In genomic region chr1:107972367-107972766, GRCh38 we compare ENCODE assay signal across 18 cellular contexts. TPM values are rescaled to one million over a fixed set of nuclear protein-coding genes. Genes with fewer than 3 reads are reported as not detected.
DNase-seq lines count a peak whose midpoint lies in the region; ATAC-seq and TF ChIP-seq lines count a peak whose summit lies in the region.
"Had no signal": no experiment of that assay in that cellular context is flagged by ENCODE, and none has a peak within 500 bp of the region (broad histone marks: within the 10 kb centered on the region; RNA-seq: fewer than 3 reads in every experiment).

No MANE protein-coding gene starts in this region.

- H3K27ac Mint-ChIP-seq in glutamatergic neuron (ENCODE audit: unreplicated experiment) = peak overlapping the region; percentile 29
- no peak overlapping the region for H3K27ac Mint-ChIP-seq in T-helper 2 cell treated with Interferon-gamma antibody and Interleukin-4, amounts not matched to agents 5 μg/mL and 100 μg/mL, for 36 hours
- H3K27ac Mint-ChIP-seq: CD14-positive monocyte; CD4-positive, alpha-beta T cell; CD8-positive, alpha-beta memory T cell had no signal

- TF ChIP-seq CTCF in glutamatergic neuron (IDR thresholded peaks at IDR 0.05; ENCODE audit: partially characterized antibody, unreplicated experiment) = no peak

- no peak for ATAC-seq in GM21786 (IDR thresholded peaks at IDR 0.05; ENCODE audit: unreplicated experiment)
- ATAC-seq: A549 had no signal

- DNase-seq in NCI-H2171 treated with DMSO at 0.1 percent for 48 hours (lab: John Stamatoyannopoulos, UW) = peak; percentile 27
- DNase-seq in NCI-H2171 (lab: John Stamatoyannopoulos, UW) = no peak
- DNase-seq in NCI-H446 treated with DMSO at 0.1 percent for 48 hours (lab: John Stamatoyannopoulos, UW) = peak; percentile 71
- DNase-seq in glutamatergic neuron = no peak
- DNase-seq in T-helper 2 cell treated with Interferon-gamma antibody and Interleukin-4, amounts not matched to agents 5 μg/mL and 100 μg/mL, for 36 hours (ENCODE audit: low spot score) = no peak
- no peak for DNase-seq in ecto neural progenitor cell (ENCODE audit: low spot score)
- DNase-seq: 8988T; ACHN; AML-193; BE2C; CD4-positive, alpha-beta T cell; CD8-positive, alpha-beta memory T cell; DMS153; DND-41; GOT3 had no signal

- no peak overlapping the region for H3K4me3 Mint-ChIP-seq in glutamatergic neuron (ENCODE audit: unreplicated experiment)
- no peak overlapping the region for H3K4me3 Mint-ChIP-seq in T-helper 2 cell treated with Interferon-gamma antibody and Interleukin-4, amounts not matched to agents 5 μg/mL and 100 μg/mL, for 36 hours
- H3K4me3 Mint-ChIP-seq: CD14-positive monocyte; CD4-positive, alpha-beta T cell; CD8-positive, alpha-beta memory T cell had no signal

- H3K36me3 Mint-ChIP-seq in glutamatergic neuron (ENCODE audit: unreplicated experiment) = no peaks in the 10 kb centered on the region
- H3K36me3 Mint-ChIP-seq in T-helper 2 cell treated with Interferon-gamma antibody and Interleukin-4, amounts not matched to agents 5 μg/mL and 100 μg/mL, for 36 hours (ENCODE audit: low read depth) = no peaks in the 10 kb centered on the region
- H3K36me3 Mint-ChIP-seq: CD14-positive monocyte; CD8-positive, alpha-beta memory T cell had no signal

- H3K4me1 Mint-ChIP-seq in glutamatergic neuron (ENCODE audit: low read depth, unreplicated experiment) = peaks cover 27% of the 10 kb centered on the region
- peaks cover 2% of the 10 kb centered on the region for H3K4me1 Mint-ChIP-seq in T-helper 2 cell treated with Interferon-gamma antibody and Interleukin-4, amounts not matched to agents 5 μg/mL and 100 μg/mL, for 36 hours (ENCODE audit: low read depth)
- H3K4me1 Mint-ChIP-seq: CD14-positive monocyte had no signal

- H3K27me3 Mint-ChIP-seq in glutamatergic neuron (ENCODE audit: unreplicated experiment) = no peaks in the 10 kb centered on the region
- H3K27me3 Mint-ChIP-seq in T-helper 2 cell treated with Interferon-gamma antibody and Interleukin-4, amounts not matched to agents 5 μg/mL and 100 μg/mL, for 36 hours (ENCODE audit: low read depth) = peaks cover 11% of the 10 kb centered on the region
- H3K27me3 Mint-ChIP-seq: CD4-positive, alpha-beta T cell; CD8-positive, alpha-beta memory T cell had no signal

- no peaks in the 10 kb centered on the region for H3K9me3 Mint-ChIP-seq in glutamatergic neuron (ENCODE audit: unreplicated experiment)
- no peaks in the 10 kb centered on the region for H3K9me3 Mint-ChIP-seq in T-helper 2 cell treated with Interferon-gamma antibody and Interleukin-4, amounts not matched to agents 5 μg/mL and 100 μg/mL, for 36 hours
- H3K9me3 Mint-ChIP-seq: CD4-positive, alpha-beta T cell; CD8-positive, alpha-beta memory T cell had no signal

RNA-seq across cellular contexts. Expression of gene VAV3, which starts 7.4 kb away (rescaled TPM):
- total RNA-seq in glutamatergic neuron (ENCODE audit: unreplicated experiment) = 25.8 TPM

Comparison
In these comparisons a context has a peak if more than half of its experiments do, and no peak if none do; other contexts are left out.
1. DNase-seq: peak in NCI-H2171 treated with DMSO at 0.1 percent for 48 hours (single experiment) and NCI-H446 treated with DMSO at 0.1 percent for 48 hours (single experiment); none in NCI-H2171 (single experiment), glutamatergic neuron (single experiment), T-helper 2 cell treated with Interferon-gamma antibody and Interleukin-4, amounts not matched to agents 5 μg/mL and 100 μg/mL, for 36 hours (single experiment) and ecto neural progenitor cell (single experiment).